In the genomic region with DNA sequence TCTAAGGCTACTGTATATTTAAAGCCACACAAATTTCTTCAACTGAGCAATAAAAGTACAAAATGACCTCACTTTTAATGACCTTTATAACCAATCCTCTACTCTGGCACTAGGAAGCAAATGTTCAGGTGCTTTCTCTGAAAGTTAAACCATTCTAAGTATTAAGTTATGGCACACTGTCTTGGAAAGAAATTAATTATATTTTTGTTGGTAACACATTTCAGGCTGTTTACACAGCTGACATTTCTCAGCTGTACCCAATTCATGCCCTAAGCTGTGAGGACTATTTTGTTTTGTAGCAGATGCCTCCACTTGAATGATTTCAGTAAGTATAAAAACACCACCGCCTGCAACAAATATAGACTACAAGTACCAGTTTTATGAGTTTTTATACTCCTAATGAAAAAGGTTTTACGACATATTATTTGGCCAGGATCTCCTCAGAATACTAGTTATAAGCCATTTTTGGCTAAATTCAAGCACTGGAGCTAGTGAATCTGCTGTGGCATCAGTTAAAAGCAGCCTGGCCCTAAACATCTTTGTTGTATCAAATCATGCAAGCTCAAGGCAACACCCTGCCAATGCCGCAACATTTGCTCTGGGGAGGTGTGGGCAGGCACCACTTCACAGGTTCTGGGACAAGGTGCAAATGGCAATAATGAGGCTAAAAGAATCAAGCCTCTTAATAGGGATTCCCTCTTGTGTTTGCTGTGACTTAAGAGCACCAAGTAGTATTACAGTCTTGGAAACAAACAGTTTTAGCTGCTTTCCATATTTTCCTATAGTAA, we compare ENCODE assay signal across 31 cellular contexts.
A peak's percentile ranks its signal among the peaks of the same experiment; 100 is the strongest.
DNase-seq lines count a peak whose midpoint lies in the region; ATAC-seq and TF ChIP-seq lines count a peak whose summit lies in the region.
"Had no signal": no experiment of that assay in that cellular context is flagged by ENCODE, and none has a peak within 500 bp of the region (broad histone marks: within the 10 kb centered on the region; RNA-seq: fewer than 3 reads in every experiment).

No MANE protein-coding gene starts in this region.

- H2BK5ac ChIP-seq in IMR-90 (ENCODE audit: low read depth, low read length, poor library complexity, severe bottlenecking), result no peak overlapping the region

- in situ Hi-C loops in IMR-90 (cut with MboI; ENCODE audit: low sequenced_read_pairs), result no loop called here

- H3K4me1 Mint-ChIP-seq in glutamatergic neuron (ENCODE audit: low read depth, unreplicated experiment), result no peaks in the 10 kb centered on the region
- H3K4me1 Mint-ChIP-seq: activated CD4-positive, alpha-beta T cell treated with anti-CD3 and anti-CD28 coated beads, Interleukin-2, amount 10 ng/mL, durations not matched to agents 7 days and 5 days; activated CD8-positive, alpha-beta memory T cell treated with anti-CD3 and anti-CD28 coated beads, Interleukin-2, amount 10 ng/mL, durations not matched to agents 7 days and 5 days; central memory CD8-positive, alpha-beta T cell; nephron progenitor cell; stimulated activated effector memory CD8-positive, alpha-beta T cell treated with anti-CD3 and anti-CD28 coated beads, Interleukin-12 subunit alpha, Interleukin-12 subunit beta, amount 100 ng/mL, for 72 hours had no signal

- H2BK120ac ChIP-seq in IMR-90 (ENCODE audit: low read depth, low read length), result no peak overlapping the region

- H4K8ac ChIP-seq in IMR-90 (ENCODE audit: low read depth in 2 of 2, low read length in 2 of 2), result no peak overlapping the region

- POLR2A ChIA-PET in IMR-90 (lab: Charles Lee; ENCODE audit: unreplicated experiment), result no interaction called here
- POLR2A ChIA-PET in PC-3 (lab: Charles Lee; ENCODE audit: unreplicated experiment), result no interaction called here

- no peak overlapping the region for H3K23ac ChIP-seq in IMR-90 (ENCODE audit: low read depth, low read length)

- TF ChIP-seq CTCF in IMR-90 (conservative IDR thresholded peaks at IDR 0.05; ENCODE audit: low read depth, low read length) (no peak), PC-3 (conservative IDR thresholded peaks at IDR 0.05; ENCODE audit: low read depth, low read length) (no peak), glutamatergic neuron (IDR thresholded peaks at IDR 0.05; ENCODE audit: partially characterized antibody, unreplicated experiment) (no peak), testis (IDR thresholded peaks at IDR 0.05) (no peak)

- intact Hi-C loops in IMR-90 (cut with micrococcal nuclease), result no loop called here
- intact Hi-C loops in PC-3 (cut with micrococcal nuclease), result no loop called here
- intact Hi-C loops in testis (cut with DNase I; ENCODE audit: low total_unique reads), result no loop called here

- H2AK5ac ChIP-seq in IMR-90 (ENCODE audit: low read depth, low read length), result no peak overlapping the region

- ATAC-seq in IMR-90 (ENCODE audit: low read depth) (no peak), PC-3 (peak; percentile 68), HG03457 (IDR thresholded peaks at IDR 0.05; ENCODE audit: unreplicated experiment) (no peak)
- ATAC-seq: activated CD8-positive, alpha-beta memory T cell treated with anti-CD3 and anti-CD28 coated beads, Interleukin-2, amount 10 ng/mL, durations not matched to agents 7 days and 5 days; HCT116; psoas muscle; stimulated activated effector memory CD8-positive, alpha-beta T cell treated with anti-CD3 and anti-CD28 coated beads, Interleukin-12 subunit alpha, Interleukin-12 subunit beta, amount 100 ng/mL, for 72 hours had no signal

- no peak overlapping the region for H3K56ac ChIP-seq in IMR-90 (ENCODE audit: extremely low read depth, insufficient read depth, low read length)

- H3K4me3 Mint-ChIP-seq in glutamatergic neuron (ENCODE audit: unreplicated experiment), result no peak overlapping the region
- H3K4me3 Mint-ChIP-seq: activated CD4-positive, alpha-beta T cell treated with anti-CD3 and anti-CD28 coated beads, Interleukin-2, amount 10 ng/mL, durations not matched to agents 7 days and 5 days; activated CD8-positive, alpha-beta memory T cell treated with anti-CD3 and anti-CD28 coated beads, Interleukin-2, amount 10 ng/mL, durations not matched to agents 7 days and 5 days; activated T-helper 1 cell treated with anti-CD3 and anti-CD28 coated beads, Interleukin-12 subunit alpha, Interleukin-12 subunit beta, Interleukin-2, Interleukin-4 antibody, amounts not matched to agents 30 ng/mL and 10 ng/mL and 1 ng/mL, durations not matched to agents 14 hours and 24 hours and 36 hours; central memory CD8-positive, alpha-beta T cell; immature natural killer cell; nephron progenitor cell; stimulated activated effector memory CD8-positive, alpha-beta T cell treated with anti-CD3 and anti-CD28 coated beads, Interleukin-12 subunit alpha, Interleukin-12 subunit beta, amount 100 ng/mL, for 72 hours had no signal

- H4K91ac ChIP-seq in IMR-90 (ENCODE audit: insufficient read depth, low read depth, low read length), result no peak overlapping the region

- no peaks in the 10 kb centered on the region for H3K36me3 ChIP-seq in IMR-90 (ENCODE audit: control insufficient read depth, insufficient read depth, low read length)
- H3K36me3 ChIP-seq in PC-3 (ENCODE audit: low read depth, low read length), result peaks cover 4% of the 10 kb centered on the region; the same call in 1 of the 2 replicates
- H3K36me3 ChIP-seq in testis (ENCODE audit: low read depth, missing control alignments), result no peaks in the 10 kb centered on the region
- H3K36me3 ChIP-seq: thoracic aorta, WERI-Rb-1 had no signal

- no peak overlapping the region for H3K4ac ChIP-seq in IMR-90 (ENCODE audit: low read depth, low read length)

- H3K27me3 Mint-ChIP-seq in glutamatergic neuron (ENCODE audit: unreplicated experiment), result no peaks in the 10 kb centered on the region
- H3K27me3 Mint-ChIP-seq: activated CD4-positive, alpha-beta T cell treated with anti-CD3 and anti-CD28 coated beads, Interleukin-2, amount 10 ng/mL, durations not matched to agents 7 days and 5 days; activated CD8-positive, alpha-beta memory T cell treated with anti-CD3 and anti-CD28 coated beads, Interleukin-2, amount 10 ng/mL, durations not matched to agents 7 days and 5 days; central memory CD8-positive, alpha-beta T cell had no signal

- 100% methylated on average over 1 of the region's 3 CpGs; no CpG with 5 or more reads in 1 of the 2 experiments for WGBS in IMR-90 (ENCODE audit: extremely low coverage in 2 of 2, insufficient read length in 1 of 2), 2 experiments
- 69% methylated on average over 3 of the region's 3 CpGs for WGBS in testis, 2 donors

- H2AK9ac ChIP-seq in IMR-90 (replicated peaks; ENCODE audit: low read depth, low read length, poor library complexity), result no peak overlapping the region

- H2BK15ac ChIP-seq in IMR-90 (ENCODE audit: low read depth, low read length), result no peak overlapping the region

- no peaks in the 10 kb centered on the region for H3K79me1 ChIP-seq in IMR-90 (ENCODE audit: low read depth in 1 of 2, low read length in 2 of 2)

- no peaks in the 10 kb centered on the region for H4K20me1 ChIP-seq in IMR-90 (ENCODE audit: insufficient read depth, low read length)
- H4K20me1 ChIP-seq in PC-3 (ENCODE audit: low read length), result no peaks in the 10 kb centered on the region

- H3K27me3 ChIP-seq in IMR-90 (ENCODE audit: control insufficient read depth, insufficient read depth, low read length) (no peaks in the 10 kb centered on the region), PC-3 (ENCODE audit: low read length) (no peaks in the 10 kb centered on the region), testis (no peaks in the 10 kb centered on the region)
- H3K27me3 ChIP-seq: hepatocyte had no signal

- H3K27ac ChIP-seq in IMR-90 (ENCODE audit: insufficient read depth, low read length), result no peak overlapping the region
- no peak overlapping the region for H3K27ac ChIP-seq in PC-3 (ENCODE audit: low read length)
- no peak overlapping the region for H3K27ac ChIP-seq in testis
- H3K27ac ChIP-seq: C4-2B, hepatocyte, psoas muscle, RWPE1, skin epidermis, thoracic aorta, WERI-Rb-1 had no signal

- H3K9me3 ChIP-seq in IMR-90 (ENCODE audit: control insufficient read depth, insufficient read depth, low read length) (no peaks in the 10 kb centered on the region), PC-3 (ENCODE audit: low read length) (no peaks in the 10 kb centered on the region), testis (no peaks in the 10 kb centered on the region)
- H3K9me3 ChIP-seq: psoas muscle, SK-N-SH, thoracic aorta had no signal

- H3K4me1 ChIP-seq in IMR-90 (ENCODE audit: control insufficient read depth, insufficient read depth, low read length) (no peaks in the 10 kb centered on the region), PC-3 (ENCODE audit: insufficient read depth, low read length) (no peaks in the 10 kb centered on the region), testis (no peaks in the 10 kb centered on the region)
- H3K4me1 ChIP-seq: psoas muscle had no signal

- no peak overlapping the region for H3K4me3 ChIP-seq in IMR-90 (ENCODE audit: insufficient read depth, low read depth, low read length)
- no peak overlapping the region for H3K4me3 ChIP-seq in PC-3 (ENCODE audit: low read length)
- H3K4me3 ChIP-seq in testis, result no peak overlapping the region
- H3K4me3 ChIP-seq: hepatocyte, psoas muscle, skin epidermis, thoracic aorta had no signal

- DNase-seq in DMS79 (lab: John Stamatoyannopoulos, UW) (peak; percentile 64), IMR-90 (no peak), PC-3 (no peak), midbrain (lab: John Stamatoyannopoulos, UW) (peak; percentile 25), glutamatergic neuron (no peak), testis (no peak), amygdala (lab: John Stamatoyannopoulos, UW) (no peak)
- DNase-seq: activated CD4-positive, alpha-beta T cell treated with anti-CD3 and anti-CD28 coated beads, Interleukin-2, amount 10 ng/mL, durations not matched to agents 7 days and 5 days; activated CD8-positive, alpha-beta memory T cell treated with anti-CD3 and anti-CD28 coated beads, Interleukin-2, amount 10 ng/mL, durations not matched to agents 7 days and 5 days; activated naive CD4-positive, alpha-beta T cell treated with anti-CD3 and anti-CD28 coated beads, Interleukin-2, amount 50 U/mL, for 16 hours; foreskin melanocyte; GF-D8; immature natural killer cell; KG1; NCI-H446 treated with DMSO at 0.1 percent for 48 hours; nephron progenitor cell; psoas muscle; SK-N-SH; stimulated activated CD4-positive, alpha-beta T cell treated with anti-CD3 and anti-CD28 coated beads, Interleukin-1b, Interleukin-23, amount 100 ng/mL, for 48 hours; T-helper 2 cell; WERI-Rb-1 had no signal

- no peak overlapping the region for H3K18ac ChIP-seq in IMR-90 (ENCODE audit: low read depth, low read length)

- H3K9me1 ChIP-seq in IMR-90 (ENCODE audit: insufficient read depth, low read length), result no peaks in the 10 kb centered on the region

- H3K27ac Mint-ChIP-seq in glutamatergic neuron (ENCODE audit: unreplicated experiment), result no peak overlapping the region
- H3K27ac Mint-ChIP-seq: activated CD4-positive, alpha-beta T cell treated with anti-CD3 and anti-CD28 coated beads, Interleukin-2, amount 10 ng/mL, durations not matched to agents 7 days and 5 days; activated CD8-positive, alpha-beta memory T cell treated with anti-CD3 and anti-CD28 coated beads, Interleukin-2, amount 10 ng/mL, durations not matched to agents 7 days and 5 days; activated T-helper 1 cell treated with anti-CD3 and anti-CD28 coated beads, Interleukin-12 subunit alpha, Interleukin-12 subunit beta, Interleukin-2, Interleukin-4 antibody, amounts not matched to agents 30 ng/mL and 10 ng/mL and 1 ng/mL, durations not matched to agents 14 hours and 24 hours and 36 hours; nephron progenitor cell; stimulated activated effector memory CD8-positive, alpha-beta T cell treated with anti-CD3 and anti-CD28 coated beads, Interleukin-12 subunit alpha, Interleukin-12 subunit beta, amount 100 ng/mL, for 72 hours had no signal

- no peaks in the 10 kb centered on the region for H3K79me2 ChIP-seq in PC-3 (ENCODE audit: low read length)
- H3K79me2 ChIP-seq: hepatocyte had no signal

- H2AFZ ChIP-seq in IMR-90 (replicated peaks; ENCODE audit: low read length, poor library complexity), result no peak overlapping the region
- no peak overlapping the region for H2AFZ ChIP-seq in PC-3 (ENCODE audit: low read length)
- H2AFZ ChIP-seq: hepatocyte had no signal

- no peak overlapping the region for H2BK20ac ChIP-seq in IMR-90 (ENCODE audit: low read depth, low read length)

- no peaks in the 10 kb centered on the region for H3K9me2 ChIP-seq in PC-3 (replicated peaks; ENCODE audit: low read length)
- H3K9me2 ChIP-seq: SK-N-SH had no signal

- H3K36me3 Mint-ChIP-seq in glutamatergic neuron (ENCODE audit: unreplicated experiment), result no peaks in the 10 kb centered on the region

- no peaks in the 10 kb centered on the region for H3F3A ChIP-seq in PC-3 (ENCODE audit: low read length, unreplicated experiment)

- no peaks in the 10 kb centered on the region for H3K9me3 Mint-ChIP-seq in glutamatergic neuron (ENCODE audit: unreplicated experiment)
- H3K9me3 Mint-ChIP-seq: activated CD4-positive, alpha-beta T cell treated with anti-CD3 and anti-CD28 coated beads, Interleukin-2, amount 10 ng/mL, durations not matched to agents 7 days and 5 days; activated T-helper 1 cell treated with anti-CD3 and anti-CD28 coated beads, Interleukin-12 subunit alpha, Interleukin-12 subunit beta, Interleukin-2, Interleukin-4 antibody, amounts not matched to agents 30 ng/mL and 10 ng/mL and 1 ng/mL, durations not matched to agents 14 hours and 24 hours and 36 hours; central memory CD8-positive, alpha-beta T cell; immature natural killer cell; nephron progenitor cell; stimulated activated effector memory CD8-positive, alpha-beta T cell treated with anti-CD3 and anti-CD28 coated beads, Interleukin-12 subunit alpha, Interleukin-12 subunit beta, amount 100 ng/mL, for 72 hours had no signal

- no peak overlapping the region for H3K14ac ChIP-seq in IMR-90 (replicated peaks; ENCODE audit: low read depth, low read length)

- dilution Hi-C loops in IMR-90 (cut with HindIII; ENCODE audit: low sequenced_read_pairs, unreplicated experiment), result no loop called here

- H3K4me2 ChIP-seq in IMR-90 (ENCODE audit: low read depth, low read length) (no peak overlapping the region), PC-3 (ENCODE audit: low read length) (no peak overlapping the region)
- H3K4me2 ChIP-seq: hepatocyte, SK-N-SH had no signal

- CTCF ChIA-PET in IMR-90 (lab: Yijun Ruan, JAX), result interaction anchor here (0.9 to 1.0 kb wide), 2 partner anchors 12 to 35 kb away, joined by 3 read pairs; no protein-coding TSS in a partner anchor
- CTCF ChIA-PET in PC-3 (lab: Charles Lee), result interaction anchor here (1.3 kb wide), 1 partner anchor 30 kb away, joined by 10 read pairs; no protein-coding TSS in a partner anchor

- H4K5ac ChIP-seq in IMR-90 (ENCODE audit: low read depth, low read length), result no peak overlapping the region

- BruUV-seq in IMR-90 (replicated peaks; lab: Mats Ljungman, UMichigan), result TSS peak; percentile 15
- no TSS peak for BruUV-seq in PC-3 (replicated peaks; lab: Mats Ljungman, UMichigan)

- TF ChIP-seq RAD21 in IMR-90 (IDR thresholded peaks at IDR 0.05; ENCODE audit: low read length), result no peak

- TF ChIP-seq POLR2A in IMR-90 (IDR thresholded peaks at IDR 0.05; ENCODE audit: low read depth, low read length) (no peak), testis (IDR thresholded peaks at IDR 0.05) (no peak)

- no peak overlapping the region for H3K9ac ChIP-seq in IMR-90 (ENCODE audit: low read depth, low read length)
- H3K9ac ChIP-seq in PC-3 (ENCODE audit: low read length), result no peak overlapping the region
- H3K9ac ChIP-seq: SK-N-SH had no signal

Comparison
In these comparisons a context has a peak if more than half of its experiments do, and no peak if none do; other contexts are left out.
1. DNase-seq: peak in DMS79 (single experiment) and midbrain (single experiment); none in IMR-90 (single experiment), PC-3 (single experiment), glutamatergic neuron (single experiment), testis (single experiment) and amygdala (0 of 56).